ENCODE assay signal across 25 cellular contexts in the genomic region with DNA sequence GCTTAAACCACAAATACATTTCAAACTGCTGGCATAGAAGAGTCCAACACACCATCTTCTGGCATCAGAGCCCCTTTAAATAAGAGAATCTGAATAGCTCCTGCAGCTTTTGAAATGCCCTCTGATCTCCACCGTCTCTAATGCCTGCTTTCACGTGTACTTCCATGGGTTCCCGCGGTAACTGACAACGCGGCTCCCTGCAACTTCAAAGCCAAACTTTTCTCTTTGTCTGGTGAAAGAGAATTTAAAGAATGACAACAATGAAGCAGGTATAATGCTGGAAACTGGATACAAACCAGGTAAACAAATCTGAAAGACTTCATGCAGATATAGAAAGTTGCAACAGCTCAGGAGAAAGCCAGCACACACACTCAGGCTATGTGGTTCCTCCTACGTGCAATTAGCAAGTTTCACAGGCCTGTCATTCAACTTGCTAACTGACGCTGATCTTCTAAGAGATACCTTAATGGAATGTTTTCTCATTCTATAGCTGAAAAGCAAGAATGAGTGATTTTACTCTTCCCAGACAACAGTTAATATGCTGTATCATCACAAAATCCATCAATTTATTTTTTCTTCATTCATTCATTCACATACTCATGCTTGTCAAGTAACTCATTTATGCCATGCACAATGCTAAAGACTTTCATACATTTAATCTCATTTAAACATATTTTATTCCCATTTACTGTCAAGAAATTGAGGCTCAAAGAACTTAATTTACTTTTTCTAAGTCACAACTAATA.
DNase-seq lines count a peak whose midpoint lies in the region; ATAC-seq, FAIRE-seq and TF ChIP-seq lines count a peak whose summit lies in the region.
"Had no signal": no experiment of that assay in that cellular context is flagged by ENCODE, and none has a peak within 500 bp of the region (broad histone marks: within the 10 kb centered on the region; RNA-seq: fewer than 3 reads in every experiment).

No MANE protein-coding gene starts in this region.

- POLR2A ChIA-PET in A549 (lab: Yijun Ruan, JAX): no interaction called here

- no peaks in the 10 kb centered on the region for H4K20me1 ChIP-seq in hepatocyte (ENCODE audit: insufficient read depth, poor library complexity, severe bottlenecking)

- no peaks in the 10 kb centered on the region for H3K36me3 ChIP-seq in hepatocyte (replicated peaks; ENCODE audit: insufficient read depth, low read depth)
- no peaks in the 10 kb centered on the region for H3K36me3 ChIP-seq in mucosa of descending colon (ENCODE audit: low read depth)
- H3K36me3 ChIP-seq: brain microvascular endothelial cell, HAP-1, left ventricle myocardium inferior, upper lobe of left lung had no signal

- WGBS in A549 (ENCODE audit: missing lambda C conversion rate): 84% methylated on average over 8 of the region's 8 CpGs
- WGBS in hepatocyte (ENCODE audit: low lambda C conversion rate, missing lambda C conversion rate): 19% methylated on average over 8 of the region's 8 CpGs

- H3K4me1 ChIP-seq in A549 (no peaks in the 10 kb centered on the region), hepatocyte (ENCODE audit: insufficient read depth) (peaks cover 7% of the 10 kb centered on the region), mucosa of descending colon (ENCODE audit: low read depth) (no peaks in the 10 kb centered on the region)
- H3K4me1 ChIP-seq: HAP-1, left ventricle myocardium inferior had no signal

- ATAC-seq in A549: no peak
- ATAC-seq in mucosa of descending colon: peak; percentile 31
- no peak for ATAC-seq in HG03139 (IDR thresholded peaks at IDR 0.05; ENCODE audit: unreplicated experiment)
- no peak for ATAC-seq in HG02973 (IDR thresholded peaks at IDR 0.05; ENCODE audit: unreplicated experiment)

- TF ChIP-seq EP300 in A549 (IDR thresholded peaks at IDR 0.05): no peak

- no peaks in the 10 kb centered on the region for H3K27me3 Mint-ChIP-seq in activated naive CD8-positive, alpha-beta T cell treated with anti-CD3 and anti-CD28 coated beads for 36 hours

- no peak overlapping the region for H3K4me2 ChIP-seq in A549
- H3K4me2 ChIP-seq in hepatocyte: peak overlapping the region; percentile 62

- no peak for TF ChIP-seq RAD21 in A549 (conservative IDR thresholded peaks at IDR 0.05 in 1 of 2, IDR thresholded peaks at IDR 0.05 in 1 of 2)

- no peak for DNase-seq in A549 (ENCODE audit: low read depth in 1 of 2, low spot score in 1 of 2)
- DNase-seq in NCI-H69 (lab: John Stamatoyannopoulos, UW): peak; percentile 5
- no peak for DNase-seq in hepatocyte (ENCODE audit: low spot score)
- peak in 2 of 3 donors; percentile 9 to 14 for DNase-seq in mucosa of descending colon
- DNase-seq in activated naive CD8-positive, alpha-beta T cell treated with anti-CD3 and anti-CD28 coated beads for 36 hours: no peak
- no peak for DNase-seq in NCI-H446 treated with DMSO at 0.1 percent for 48 hours (lab: John Stamatoyannopoulos, UW)
- DNase-seq: activated CD4-positive, alpha-beta T cell treated with anti-CD3 and anti-CD28 coated beads for 4 hours; activated naive CD8-positive, alpha-beta T cell treated with anti-CD3 and anti-CD28 coated beads, Interleukin-2, amount 10 ng/mL, durations not matched to agents 7 days and 5 days; brain microvascular endothelial cell; left ventricle myocardium inferior; NCI-H1048; NCI-H2081; NCI-H510A; stimulated activated CD4-positive, alpha-beta T cell treated with anti-CD3 and anti-CD28 coated beads, Interleukin-2, amount 100 ng/mL, for 24 hours; upper lobe of left lung had no signal

- no peaks in the 10 kb centered on the region for H3K79me2 ChIP-seq in hepatocyte

- FAIRE-seq in A549 (lab: Jason Lieb, UNC): no peak
- FAIRE-seq: endothelial cell of umbilical vein, G401.6, GM19239, TTC549 had no signal

- TF ChIP-seq CTCF in A549 (IDR thresholded peaks at IDR 0.05) (no peak), hepatocyte (IDR thresholded peaks at IDR 0.05; ENCODE audit: poor library complexity) (no peak), mucosa of descending colon (IDR thresholded peaks at IDR 0.05) (no peak)

- H3K4me3 ChIP-seq in A549 (no peak overlapping the region), hepatocyte (no peak overlapping the region), mucosa of descending colon (no peak overlapping the region)
- H3K4me3 ChIP-seq: HAP-1, left ventricle myocardium inferior, upper lobe of left lung had no signal

- H3K27me3 ChIP-seq in hepatocyte: no peaks in the 10 kb centered on the region
- H3K27me3 ChIP-seq: brain microvascular endothelial cell, upper lobe of left lung had no signal

- no peaks in the 10 kb centered on the region for H3K36me3 Mint-ChIP-seq in activated naive CD8-positive, alpha-beta T cell treated with anti-CD3 and anti-CD28 coated beads for 36 hours
- H3K36me3 Mint-ChIP-seq: activated naive CD8-positive, alpha-beta T cell treated with anti-CD3 and anti-CD28 coated beads, Interleukin-2, amount 10 ng/mL, durations not matched to agents 7 days and 5 days; IgD-negative memory B cell had no signal

- CTCF ChIA-PET in A549 (lab: Yijun Ruan, JAX): no interaction called here

- intact Hi-C loops in mucosa of descending colon (cut with DNase I, micrococcal nuclease): no loop called here

- H2AFZ ChIP-seq in hepatocyte: no peak overlapping the region

- no peaks in the 10 kb centered on the region for H3K4me1 Mint-ChIP-seq in activated naive CD8-positive, alpha-beta T cell treated with anti-CD3 and anti-CD28 coated beads for 36 hours
- H3K4me1 Mint-ChIP-seq: activated naive CD8-positive, alpha-beta T cell treated with anti-CD3 and anti-CD28 coated beads, Interleukin-2, amount 10 ng/mL, durations not matched to agents 7 days and 5 days; IgD-negative memory B cell had no signal

- H3K4me3 Mint-ChIP-seq in activated naive CD8-positive, alpha-beta T cell treated with anti-CD3 and anti-CD28 coated beads for 36 hours: no peak overlapping the region
- H3K4me3 Mint-ChIP-seq: activated naive CD8-positive, alpha-beta T cell treated with anti-CD3 and anti-CD28 coated beads, Interleukin-2, amount 10 ng/mL, durations not matched to agents 7 days and 5 days; stimulated activated naive CD8-positive, alpha-beta T cell treated with anti-CD3 and anti-CD28 coated beads, Interleukin-15, Interleukin-2, amounts not matched to agents 100 ng/mL and 50 ng/mL, for 24 hours had no signal

- H3K9me3 ChIP-seq in A549 (no peaks in the 10 kb centered on the region), hepatocyte (ENCODE audit: low read depth) (no peaks in the 10 kb centered on the region), mucosa of descending colon (no peaks in the 10 kb centered on the region)
- H3K9me3 ChIP-seq: HAP-1, left ventricle myocardium inferior, upper lobe of left lung had no signal

- TF ChIP-seq POLR2A in A549 (IDR thresholded peaks at IDR 0.05; ENCODE audit: low read length): no peak

- no peak overlapping the region for H3K27ac ChIP-seq in A549
- H3K27ac ChIP-seq in hepatocyte: no peak overlapping the region
- H3K27ac ChIP-seq: brain microvascular endothelial cell, C4-2B, left ventricle myocardium inferior, upper lobe of left lung had no signal

- no peaks in the 10 kb centered on the region for H3K9me2 ChIP-seq in hepatocyte (replicated peaks; ENCODE audit: insufficient read depth)

- H3K9me3 Mint-ChIP-seq in activated naive CD8-positive, alpha-beta T cell treated with anti-CD3 and anti-CD28 coated beads for 36 hours: no peaks in the 10 kb centered on the region
- H3K9me3 Mint-ChIP-seq: activated naive CD8-positive, alpha-beta T cell treated with anti-CD3 and anti-CD28 coated beads, Interleukin-2, amount 10 ng/mL, durations not matched to agents 7 days and 5 days; stimulated activated naive CD8-positive, alpha-beta T cell treated with anti-CD3 and anti-CD28 coated beads, Interleukin-15, Interleukin-2, amounts not matched to agents 100 ng/mL and 50 ng/mL, for 24 hours had no signal

- H3K27ac Mint-ChIP-seq in activated naive CD8-positive, alpha-beta T cell treated with anti-CD3 and anti-CD28 coated beads for 36 hours: no peak overlapping the region
- H3K27ac Mint-ChIP-seq: activated naive CD8-positive, alpha-beta T cell treated with anti-CD3 and anti-CD28 coated beads, Interleukin-2, amount 10 ng/mL, durations not matched to agents 7 days and 5 days; IgD-negative memory B cell; stimulated activated naive CD8-positive, alpha-beta T cell treated with anti-CD3 and anti-CD28 coated beads, Interleukin-15, Interleukin-2, amounts not matched to agents 100 ng/mL and 50 ng/mL, for 24 hours had no signal

TF ChIP-seq in A549, 52 proteins besides CTCF, POLR2A, EP300 and RAD21:
- TF ChIP-seq MAFK (IDR thresholded peaks at IDR 0.05; ENCODE audit: partially characterized antibody): peak; percentile 83
- TF ChIP-seq ZSCAN20 (CRISPR knock-in tag; IDR thresholded peaks at IDR 0.05): no peak
- TF ChIP-seq PHF8 (IDR thresholded peaks at IDR 0.05; ENCODE audit: borderline replicate concordance, low read depth): no peak

Comparison
In these comparisons a context has a peak if more than half of its experiments do, and no peak if none do; other contexts are left out.
1. DNase-seq: peak in NCI-H69 (single experiment) and mucosa of descending colon (2 of 3); none in A549 (0 of 2), hepatocyte (single experiment), activated naive CD8-positive, alpha-beta T cell treated with anti-CD3 and anti-CD28 coated beads for 36 hours (single experiment) and NCI-H446 treated with DMSO at 0.1 percent for 48 hours (single experiment).